ENCODE assay signal across 33 cellular contexts in the genomic region with DNA sequence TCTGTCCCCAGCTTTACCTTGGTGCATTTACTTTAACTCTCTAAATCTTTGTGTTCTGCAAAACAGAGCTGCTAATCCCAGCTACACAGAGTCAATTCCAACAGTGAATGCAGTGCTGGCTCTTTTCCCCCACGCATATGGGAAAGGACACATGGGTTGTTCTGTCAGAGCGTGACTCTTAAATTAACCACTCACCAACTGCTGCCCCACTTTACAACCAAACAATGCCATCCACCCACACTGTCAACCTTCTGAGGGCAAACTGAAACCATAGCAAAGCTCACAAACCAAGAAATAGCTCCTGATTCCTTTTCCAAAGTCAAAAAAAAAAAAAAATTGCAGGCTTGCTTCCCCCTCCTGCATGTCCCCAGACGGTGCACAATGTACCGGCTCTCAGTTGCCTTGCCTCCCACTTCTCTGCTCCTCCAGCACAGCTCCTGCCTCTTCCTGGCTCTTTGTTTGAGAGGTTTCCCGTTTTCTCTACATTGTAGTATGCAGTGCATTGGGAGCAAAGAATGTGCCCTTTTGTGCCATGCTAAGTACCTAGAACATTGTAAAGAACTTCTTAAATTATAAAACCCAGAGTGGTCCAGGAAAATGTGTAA.
DNase-seq lines count a peak whose midpoint lies in the region; ATAC-seq, FAIRE-seq and TF ChIP-seq lines count a peak whose summit lies in the region.
"Had no signal": no experiment of that assay in that cellular context is flagged by ENCODE, and none has a peak within 500 bp of the region (broad histone marks: within the 10 kb centered on the region; RNA-seq: fewer than 3 reads in every experiment).

No MANE protein-coding gene starts in this region.

- H3K27ac ChIP-seq in A673 (ENCODE audit: low read depth, low read length, poor library complexity, severe bottlenecking) (peak overlapping the region; percentile 35), breast epithelium (no peak overlapping the region), pancreas (no peak overlapping the region)
- H3K27ac ChIP-seq: lower lobe of right lung, Peyer's patch, prostate gland had no signal

- H3K9me3 ChIP-seq in A673 (ENCODE audit: low read depth, low read length, poor library complexity, severe bottlenecking) (peaks cover 8% of the 10 kb centered on the region), breast epithelium (no peaks in the 10 kb centered on the region), pancreas (no peaks in the 10 kb centered on the region)
- H3K9me3 ChIP-seq: Caco-2, lower lobe of right lung, Peyer's patch, prostate gland had no signal

- intact Hi-C loops in A673 (cut with micrococcal nuclease; ENCODE audit: unreplicated experiment), result loop anchor here (10.0 kb wide), 1 partner anchor 849 kb away; no protein-coding TSS in a partner anchor
- intact Hi-C loops in posterior cingulate gyrus (cut with DNase I), result no loop called here
- intact Hi-C loops in breast epithelium (cut with DNase I; ENCODE audit: low total_unique reads), result no loop called here
- intact Hi-C loops in pancreas (cut with DNase I), result loop anchor here in 1 of 3 donors (10.0 kb wide), 1 partner anchor 149 kb away; a partner anchor contains a TSS

- no peak for FAIRE-seq in pancreas (lab: Jason Lieb, UNC)
- FAIRE-seq: astrocyte, H54 had no signal

- ATAC-seq in GM21786 (IDR thresholded peaks at IDR 0.05; ENCODE audit: unreplicated experiment) (no peak), pancreas (no peak)
- ATAC-seq: activated CD4-positive, CD25-positive, alpha-beta regulatory T cell treated with anti-CD3 and anti-CD28 coated beads, Interleukin-2, amount 50 U/mL, for 24 hours; esophagus mucosa; lower lobe of right lung; natural killer cell treated with Interleukin-12 subunit alpha and Interleukin-12 subunit beta and Interleukin-15 and Interleukin-18, amount 100 ng/mL, for 72 hours; stimulated activated effector memory CD8-positive, alpha-beta T cell treated with anti-CD3 and anti-CD28 coated beads, Interleukin-12 subunit alpha, Interleukin-12 subunit beta, amount 100 ng/mL, for 72 hours had no signal

- POLR2A ChIA-PET in A673 (lab: Charles Lee; ENCODE audit: low non-redundant PET), result no interaction called here

- H3K4me1 ChIP-seq in A673 (ENCODE audit: insufficient read depth, low read length, poor library complexity, severe bottlenecking) (peaks cover 35% of the 10 kb centered on the region), breast epithelium (no peaks in the 10 kb centered on the region), pancreas (no peaks in the 10 kb centered on the region)
- H3K4me1 ChIP-seq: Peyer's patch, prostate gland had no signal

- TF ChIP-seq POLR2A in breast epithelium (IDR thresholded peaks at IDR 0.05), result no peak

- no peaks in the 10 kb centered on the region for H3K27me3 ChIP-seq in A673 (replicated peaks; ENCODE audit: insufficient read depth, low read depth, low read length, poor library complexity)
- no peaks in the 10 kb centered on the region for H3K27me3 ChIP-seq in breast epithelium
- no peaks in the 10 kb centered on the region for H3K27me3 ChIP-seq in pancreas
- H3K27me3 ChIP-seq: Peyer's patch had no signal

- no peak for TF ChIP-seq CTCF in A673 (conservative IDR thresholded peaks at IDR 0.05; ENCODE audit: low read depth, low read length)
- TF ChIP-seq CTCF in breast epithelium (IDR thresholded peaks at IDR 0.05), result no peak
- TF ChIP-seq CTCF in pancreas (IDR thresholded peaks at IDR 0.05), result no peak

- WGBS in pancreas, 2 donors, result 57 to 68% methylated on average over 5 of the region's 5 CpGs

- H3K36me3 ChIP-seq in A673 (ENCODE audit: insufficient read depth, low read length, poor library complexity, severe bottlenecking), result peaks cover 4% of the 10 kb centered on the region
- no peaks in the 10 kb centered on the region for H3K36me3 ChIP-seq in breast epithelium
- no peaks in the 10 kb centered on the region for H3K36me3 ChIP-seq in pancreas
- H3K36me3 ChIP-seq: lower lobe of right lung, Peyer's patch, prostate gland had no signal

- CTCF ChIA-PET in A673 (lab: Charles Lee), result no interaction called here

- no TSS peak for BruUV-seq in A673 (replicated peaks; lab: Mats Ljungman, UMichigan)

- no peak for DNase-seq in A673 (ENCODE audit: low spot score)
- peak; percentile 50 for DNase-seq in amniotic epithelial cell (ENCODE audit: low read depth)
- peak; percentile 29 for DNase-seq in inferior parietal cortex (ENCODE audit: extremely low spot score)
- peak in 7 of 10 donors; percentile 28 to 87 (median 63) for DNase-seq in posterior cingulate gyrus
- no peak for DNase-seq in breast epithelium (ENCODE audit: low spot score in 2 of 2)
- no peak for DNase-seq in pancreas
- no peak for DNase-seq in dedifferentiated amniotic fluid mesenchymal stem cell (ENCODE audit: extremely low spot score)
- DNase-seq: 8988T; activated CD4-positive, alpha-beta T cell treated with anti-CD3 and anti-CD28 coated beads, Interleukin-2, amount 50 U/mL, for 48 hours; activated T-cell treated with anti-CD3 and anti-CD28 coated beads, Interleukin-2, amount 50 U/mL, for 48 hours; Caco-2; central memory CD4-positive, alpha-beta T cell; dermis blood vessel endothelial cell; foreskin melanocyte; kidney glomerular epithelial cell; lower lobe of right lung; midbrain; NCI-H1436; NCI-H2107; NCI-H446 treated with DMSO at 0.1 percent for 48 hours; NCI-H774; Peyer's patch; SHP77; substantia nigra; T-helper 2 cell had no signal

- H3K4me3 ChIP-seq in A673 (ENCODE audit: low read depth, low read length, poor library complexity, severe bottlenecking), result no peak overlapping the region
- no peak overlapping the region for H3K4me3 ChIP-seq in breast epithelium
- no peak overlapping the region for H3K4me3 ChIP-seq in pancreas
- H3K4me3 ChIP-seq: lower lobe of right lung, Peyer's patch, prostate gland had no signal

Comparison
In these comparisons a context has a peak if more than half of its experiments do, and no peak if none do; other contexts are left out.
1. DNase-seq: peak in amniotic epithelial cell (single experiment), inferior parietal cortex (single experiment) and posterior cingulate gyrus (7 of 10); none in A673 (single experiment), breast epithelium (0 of 2), pancreas (0 of 6) and dedifferentiated amniotic fluid mesenchymal stem cell (single experiment).